In genomic region chr17:40103742-40104095, GRCh38 we compare ENCODE assay signal across 13 cellular contexts. TPM values are rescaled to one million over a fixed set of nuclear protein-coding genes. Genes with fewer than 3 reads are reported as not detected.
DNase-seq lines count a peak whose midpoint lies in the region; ATAC-seq and TF ChIP-seq lines count a peak whose summit lies in the region.
"Had no signal": no experiment of that assay in that cellular context is flagged by ENCODE, and none has a peak within 500 bp of the region (broad histone marks: within the 10 kb centered on the region; RNA-seq: fewer than 3 reads in every experiment).

No MANE protein-coding gene starts in this region.

- no peak overlapping the region for H4K91ac ChIP-seq in mesenchymal stem cell (ENCODE audit: low read length)

- no peak overlapping the region for H3K4me3 Mint-ChIP-seq in activated CD4-positive, alpha-beta memory T cell treated with anti-CD3 and anti-CD28 coated beads for 36 hours
- no peak overlapping the region for H3K4me3 Mint-ChIP-seq in activated CD4-positive, alpha-beta memory T cell treated with anti-CD3 and anti-CD28 coated beads, Interleukin-2, amount 10 ng/mL, durations not matched to agents 7 days and 5 days
- peak overlapping the region; percentile 40 for H3K4me3 Mint-ChIP-seq in activated naive CD8-positive, alpha-beta T cell

- H3K4me2 ChIP-seq in mesenchymal stem cell (ENCODE audit: low read length, poor library complexity, severe bottlenecking), result no peak overlapping the region

- H3K27me3 ChIP-seq in mesenchymal stem cell (ENCODE audit: control insufficient read depth in 1 of 2, insufficient read depth in 1 of 2, low read length in 2 of 2), result no peaks in the 10 kb centered on the region
- H3K27me3 ChIP-seq in testis, result no peaks in the 10 kb centered on the region

- H3K36me3 ChIP-seq in mesenchymal stem cell (ENCODE audit: control insufficient read depth in 1 of 2, insufficient read depth in 2 of 2, low read depth in 1 of 2, low read length in 2 of 2), result no peaks in the 10 kb centered on the region
- H3K36me3 ChIP-seq in testis (ENCODE audit: low read depth, missing control alignments), result no peaks in the 10 kb centered on the region

- H4K8ac ChIP-seq in mesenchymal stem cell (ENCODE audit: low read length), result no peak overlapping the region

- no peak for ATAC-seq in GM21723 (IDR thresholded peaks at IDR 0.05; ENCODE audit: unreplicated experiment)

- no peak overlapping the region for H2AFZ ChIP-seq in mesenchymal stem cell (ENCODE audit: low read depth, low read length)

- H2AK5ac ChIP-seq in mesenchymal stem cell (ENCODE audit: low read length, severe bottlenecking), result no peak overlapping the region

- H3K9me3 ChIP-seq in mesenchymal stem cell (ENCODE audit: control insufficient read depth, low read length) (no peaks in the 10 kb centered on the region), testis (no peaks in the 10 kb centered on the region)

- H3K27ac Mint-ChIP-seq in activated CD4-positive, alpha-beta memory T cell treated with anti-CD3 and anti-CD28 coated beads for 36 hours, result peak overlapping the region; percentile 75
- H3K27ac Mint-ChIP-seq in activated CD4-positive, alpha-beta memory T cell treated with anti-CD3 and anti-CD28 coated beads, Interleukin-2, amount 10 ng/mL, durations not matched to agents 7 days and 5 days, result no peak overlapping the region
- H3K27ac Mint-ChIP-seq in activated naive CD8-positive, alpha-beta T cell, result peak overlapping the region; percentile 66

- CTCF ChIA-PET in activated CD4-positive, alpha-beta memory T cell treated with anti-CD3 and anti-CD28 coated beads for 36 hours (lab: Charles Lee), result interaction anchor here (0.6 to 9.3 kb wide), 6 partner anchors 8 to 65 kb away, joined by 3 to 159 read pairs (median 6); no protein-coding TSS in a partner anchor
- CTCF ChIA-PET in activated CD4-positive, alpha-beta memory T cell treated with anti-CD3 and anti-CD28 coated beads, Interleukin-2, amount 10 ng/mL, durations not matched to agents 7 days and 5 days (lab: Charles Lee), result interaction anchor here (1.1 to 10.5 kb wide), 2 partner anchors 8 to 17 kb away, joined by 3 to 141 read pairs; no protein-coding TSS in a partner anchor

- peak overlapping the region; percentile 36 for H3K9ac ChIP-seq in mesenchymal stem cell (ENCODE audit: low read length)

- POLR2A ChIA-PET in activated CD4-positive, alpha-beta memory T cell treated with anti-CD3 and anti-CD28 coated beads for 36 hours (lab: Charles Lee), result interaction anchor here (0.5 kb wide), 1 partner anchor 209 kb away, joined by 3 read pairs; no protein-coding TSS in a partner anchor
- POLR2A ChIA-PET in activated CD4-positive, alpha-beta memory T cell treated with anti-CD3 and anti-CD28 coated beads, Interleukin-2, amount 10 ng/mL, durations not matched to agents 7 days and 5 days (lab: Charles Lee), result interaction anchor here (0.8 to 2.6 kb wide), 4 partner anchors 10 to 40 kb away, joined by 3 to 10 read pairs (median 7); partner anchors contain the start of gene CASC3

- peak overlapping the region in 1 of 2 experiments; percentile 62 for H3K4ac ChIP-seq in mesenchymal stem cell (ENCODE audit: low read depth in 1 of 2, low read length in 2 of 2)

- peak overlapping the region; percentile 12 for H2BK120ac ChIP-seq in mesenchymal stem cell (ENCODE audit: low read depth, low read length)

- peak overlapping the region; percentile 78 to 82 for H2BK12ac ChIP-seq in mesenchymal stem cell (ENCODE audit: low read length in 2 of 2)

- H3K27ac ChIP-seq in mesenchymal stem cell (ENCODE audit: low read length, poor library complexity, severe bottlenecking) (no peak overlapping the region), testis (peak overlapping the region; percentile 93 to 99)

- H3K79me1 ChIP-seq in mesenchymal stem cell (replicated peaks; ENCODE audit: low read length, poor library complexity, severe bottlenecking), result peaks cover 6% of the 10 kb centered on the region

- H2BK15ac ChIP-seq in mesenchymal stem cell (ENCODE audit: low read depth, poor library complexity, severe bottlenecking), result no peak overlapping the region

- no peaks in the 10 kb centered on the region for H3K9me3 Mint-ChIP-seq in activated CD4-positive, alpha-beta memory T cell treated with anti-CD3 and anti-CD28 coated beads for 36 hours
- H3K9me3 Mint-ChIP-seq in activated CD4-positive, alpha-beta memory T cell treated with anti-CD3 and anti-CD28 coated beads, Interleukin-2, amount 10 ng/mL, durations not matched to agents 7 days and 5 days, result no peaks in the 10 kb centered on the region
- H3K9me3 Mint-ChIP-seq in activated naive CD8-positive, alpha-beta T cell (ENCODE audit: low read depth), result no peaks in the 10 kb centered on the region

- TF ChIP-seq CTCF in testis (IDR thresholded peaks at IDR 0.05), result no peak

- peaks cover 28% of the 10 kb centered on the region for H3K4me1 ChIP-seq in mesenchymal stem cell (ENCODE audit: control insufficient read depth, insufficient read depth, low read depth, low read length)
- H3K4me1 ChIP-seq in testis, result peaks cover 75% of the 10 kb centered on the region

- H3K23ac ChIP-seq in mesenchymal stem cell (ENCODE audit: low read length in 2 of 2), result no peak overlapping the region

- H3K4me3 ChIP-seq in mesenchymal stem cell (ENCODE audit: insufficient read depth in 1 of 2, low read depth in 1 of 2, low read length in 2 of 2) (no peak overlapping the region), testis (no peak overlapping the region)

- intact Hi-C loops in activated CD4-positive, alpha-beta memory T cell treated with anti-CD3 and anti-CD28 coated beads for 36 hours (cut with micrococcal nuclease), result no loop called here
- intact Hi-C loops in testis (cut with DNase I; ENCODE audit: low total_unique reads), result no loop called here

- no peak for TF ChIP-seq POLR2A in testis (IDR thresholded peaks at IDR 0.05)

- H3K14ac ChIP-seq in mesenchymal stem cell (ENCODE audit: low read length in 2 of 2), result no peak overlapping the region

- H3K4me1 Mint-ChIP-seq in activated CD4-positive, alpha-beta memory T cell treated with anti-CD3 and anti-CD28 coated beads for 36 hours (ENCODE audit: low read depth), result peaks cover 86% of the 10 kb centered on the region
- peaks cover 89% of the 10 kb centered on the region for H3K4me1 Mint-ChIP-seq in activated CD4-positive, alpha-beta memory T cell treated with anti-CD3 and anti-CD28 coated beads, Interleukin-2, amount 10 ng/mL, durations not matched to agents 7 days and 5 days
- peaks cover 82% of the 10 kb centered on the region for H3K4me1 Mint-ChIP-seq in activated naive CD8-positive, alpha-beta T cell (ENCODE audit: low read depth)

- DNase-seq in activated CD4-positive, alpha-beta memory T cell treated with anti-CD3 and anti-CD28 coated beads for 36 hours, result no peak
- no peak for DNase-seq in activated CD4-positive, alpha-beta memory T cell treated with anti-CD3 and anti-CD28 coated beads, Interleukin-2, amount 10 ng/mL, durations not matched to agents 7 days and 5 days
- no peak for DNase-seq in mesenchymal stem cell
- no peak for DNase-seq in testis
- no peak for DNase-seq in DMS53 (lab: John Stamatoyannopoulos, UW)
- no peak for DNase-seq in effector CD4-positive, alpha-beta T cell
- DNase-seq: ACHN; activated naive CD4-positive, alpha-beta T cell treated with anti-CD3 and anti-CD28 coated beads, Interleukin-2, amount 50 U/mL, for 16 hours; GDM1; NCI-H1092 treated with DMSO at 0.1 percent for 48 hours; NK-92 treated with Interleukin-12 subunit alpha and Interleukin-12 subunit beta, amount 100 ng/mL, for 24 hours had no signal

- no peaks in the 10 kb centered on the region for H3K27me3 Mint-ChIP-seq in activated CD4-positive, alpha-beta memory T cell treated with anti-CD3 and anti-CD28 coated beads for 36 hours
- no peaks in the 10 kb centered on the region for H3K27me3 Mint-ChIP-seq in activated CD4-positive, alpha-beta memory T cell treated with anti-CD3 and anti-CD28 coated beads, Interleukin-2, amount 10 ng/mL, durations not matched to agents 7 days and 5 days
- no peaks in the 10 kb centered on the region for H3K27me3 Mint-ChIP-seq in activated naive CD8-positive, alpha-beta T cell

- peak overlapping the region in 1 of 2 experiments; percentile 16 for H3K18ac ChIP-seq in mesenchymal stem cell (ENCODE audit: low read depth in 1 of 2, low read length in 2 of 2)

- 94% methylated on average over 1 of the region's 3 CpGs for WGBS in mesenchymal stem cell
- 48 to 60% methylated on average over 3 of the region's 3 CpGs for WGBS in testis, 2 donors

- H2BK5ac ChIP-seq in mesenchymal stem cell (ENCODE audit: low read depth, low read length, poor library complexity, severe bottlenecking), result no peak overlapping the region

- no peaks in the 10 kb centered on the region for H3K36me3 Mint-ChIP-seq in activated CD4-positive, alpha-beta memory T cell treated with anti-CD3 and anti-CD28 coated beads for 36 hours
- peaks cover 1% of the 10 kb centered on the region for H3K36me3 Mint-ChIP-seq in activated CD4-positive, alpha-beta memory T cell treated with anti-CD3 and anti-CD28 coated beads, Interleukin-2, amount 10 ng/mL, durations not matched to agents 7 days and 5 days (ENCODE audit: low read depth)
- H3K36me3 Mint-ChIP-seq in activated naive CD8-positive, alpha-beta T cell, result no peaks in the 10 kb centered on the region

RNA-seq across cellular contexts. Expression of gene NR1D1, which starts 3.3 kb away (rescaled TPM):
- total RNA-seq in activated CD4-positive, alpha-beta memory T cell treated with anti-CD3 and anti-CD28 coated beads for 36 hours, result 1 to 10 TPM; 6.7 to 7.3 TPM
- total RNA-seq in activated CD4-positive, alpha-beta memory T cell treated with anti-CD3 and anti-CD28 coated beads, Interleukin-2, amount 10 ng/mL, durations not matched to agents 7 days and 5 days, result 1 to 10 TPM; 5.2 to 5.9 TPM
- 6.1 TPM for polyA plus RNA-seq in mesenchymal stem cell (2013, experiment 1 of 2)
- polyA plus RNA-seq in mesenchymal stem cell (2013, experiment 2 of 2), result 5.5 TPM
- 10 to 100 TPM; 14.4 to 23.6 TPM for total RNA-seq in testis
- 9.8 TPM for polyA plus RNA-seq in testis (ENCODE audit: insufficient read depth, low read depth, low replicate concordance)

RNA-seq across cellular contexts. Expression of gene MSL1, which starts 18.1 kb away (rescaled TPM):
- 10 to 100 TPM; 77.9 to 80.6 TPM for total RNA-seq in activated CD4-positive, alpha-beta memory T cell treated with anti-CD3 and anti-CD28 coated beads for 36 hours
- total RNA-seq in activated CD4-positive, alpha-beta memory T cell treated with anti-CD3 and anti-CD28 coated beads, Interleukin-2, amount 10 ng/mL, durations not matched to agents 7 days and 5 days, result 100 to 1,000 TPM; 102 to 103 TPM
- 67.5 TPM for polyA plus RNA-seq in mesenchymal stem cell (2013, experiment 1 of 2)
- 66.9 TPM for polyA plus RNA-seq in mesenchymal stem cell (2013, experiment 2 of 2)
- 100 to 1,000 TPM; 129 to 161 TPM for total RNA-seq in testis
- 157 TPM for polyA plus RNA-seq in testis (ENCODE audit: insufficient read depth, low read depth, low replicate concordance)

RNA-seq across cellular contexts. Expression of gene CASC3, which starts 36.6 kb away (rescaled TPM):
- 100 to 1,000 TPM in 1 of 2 experiments, 10 to 100 TPM in 1; 96.1 to 102 TPM for total RNA-seq in activated CD4-positive, alpha-beta memory T cell treated with anti-CD3 and anti-CD28 coated beads for 36 hours
- total RNA-seq in activated CD4-positive, alpha-beta memory T cell treated with anti-CD3 and anti-CD28 coated beads, Interleukin-2, amount 10 ng/mL, durations not matched to agents 7 days and 5 days, result 10 to 100 TPM; 84.5 to 89.1 TPM
- 35.8 TPM for polyA plus RNA-seq in mesenchymal stem cell (2013, experiment 1 of 2)
- polyA plus RNA-seq in mesenchymal stem cell (2013, experiment 2 of 2), result 33.7 TPM
- 100 to 1,000 TPM; 123 to 132 TPM for total RNA-seq in testis
- 143 TPM for polyA plus RNA-seq in testis (ENCODE audit: insufficient read depth, low read depth, low replicate concordance)

RNA-seq across cellular contexts. Expression of gene THRA, which starts 41.0 kb away (rescaled TPM):
- total RNA-seq in activated CD4-positive, alpha-beta memory T cell treated with anti-CD3 and anti-CD28 coated beads for 36 hours, result 10 to 100 TPM; 12.5 to 13.4 TPM
- total RNA-seq in activated CD4-positive, alpha-beta memory T cell treated with anti-CD3 and anti-CD28 coated beads, Interleukin-2, amount 10 ng/mL, durations not matched to agents 7 days and 5 days, result 1 to 10 TPM; 8.4 TPM
- polyA plus RNA-seq in mesenchymal stem cell (2013, experiment 1 of 2), result 24.1 TPM
- 23.2 TPM for polyA plus RNA-seq in mesenchymal stem cell (2013, experiment 2 of 2)
- 10 to 100 TPM; 44.9 to 51.7 TPM for total RNA-seq in testis
- polyA plus RNA-seq in testis (ENCODE audit: insufficient read depth, low read depth, low replicate concordance), result 41.2 TPM

RNA-seq across cellular contexts. Expression of gene MED24, which starts 49.5 kb away (rescaled TPM):
- 10 to 100 TPM; 89.2 to 99.9 TPM for total RNA-seq in activated CD4-positive, alpha-beta memory T cell treated with anti-CD3 and anti-CD28 coated beads for 36 hours
- 10 to 100 TPM; 82.2 to 84.2 TPM for total RNA-seq in activated CD4-positive, alpha-beta memory T cell treated with anti-CD3 and anti-CD28 coated beads, Interleukin-2, amount 10 ng/mL, durations not matched to agents 7 days and 5 days
- polyA plus RNA-seq in mesenchymal stem cell (2013, experiment 1 of 2), result 35.2 TPM
- polyA plus RNA-seq in mesenchymal stem cell (2013, experiment 2 of 2), result 35.4 TPM
- total RNA-seq in testis, result 100 to 1,000 TPM; 151 to 172 TPM
- polyA plus RNA-seq in testis (ENCODE audit: insufficient read depth, low read depth, low replicate concordance), result 127 TPM
